In the genomic region with DNA sequence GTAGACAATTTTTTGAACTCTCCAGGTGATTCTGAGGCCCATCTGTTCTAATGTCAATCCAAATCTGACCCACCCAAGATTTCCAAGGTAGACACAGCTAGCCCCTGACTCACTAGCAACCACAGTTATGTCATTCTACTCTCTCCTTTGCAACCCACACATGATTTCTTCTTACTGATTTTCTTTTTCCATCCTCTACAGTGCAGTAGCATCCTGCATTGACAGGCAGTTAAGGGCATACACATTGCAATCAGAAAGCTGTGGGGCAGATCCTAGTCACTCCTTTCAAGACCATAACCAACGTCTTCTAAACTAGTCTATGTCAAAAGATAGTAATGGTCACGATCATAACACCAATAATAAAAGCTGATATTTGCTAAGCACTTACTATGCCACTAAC, we compare ENCODE assay signal across 1 cellular context.
A peak's percentile ranks its signal among the peaks of the same experiment; 100 is the strongest.
TF ChIP-seq lines count a peak whose summit lies in the region.

No MANE protein-coding gene starts in this region.

TF ChIP-seq in K562, 482 proteins besides CTCF, POLR2A, EP300 and RAD21:
- no peak for TF ChIP-seq CXXC5 (CRISPR knock-in tag; IDR thresholded peaks at IDR 0.05)
- TF ChIP-seq KDM1A (IDR thresholded peaks at IDR 0.05) = peak in 1 of 2 experiments; percentile 30; a peak in 1 of 4 replicates
- TF ChIP-seq HMBOX1 (IDR thresholded peaks at IDR 0.05) = 0 out of 2 replicates have a peak, but pooled peaks have one; percentile 23
